Comparison of ENCODE assay signal across 12 cellular contexts in the genomic region with DNA sequence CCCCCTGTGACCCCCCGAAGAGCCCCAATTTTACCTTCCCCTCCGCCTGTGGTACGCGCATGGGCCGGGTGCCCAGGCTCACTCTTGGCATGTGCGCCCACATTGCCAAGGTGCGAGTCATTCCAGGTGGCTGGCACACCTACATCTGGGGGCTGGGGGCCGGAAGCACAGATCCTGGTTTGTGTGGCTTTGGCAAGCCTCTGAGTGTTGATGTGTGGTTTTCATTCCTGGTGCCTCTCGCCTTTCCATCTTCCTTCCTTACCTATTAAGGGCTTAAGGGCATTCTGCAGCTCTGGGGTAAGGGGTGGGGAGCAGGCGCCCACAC. TPM values are rescaled to one million over a fixed set of nuclear protein-coding genes. Genes with fewer than 3 reads are reported as not detected.
A peak's percentile ranks its signal among the peaks of the same experiment; 100 is the strongest.
DNase-seq lines count a peak whose midpoint lies in the region; ATAC-seq and TF ChIP-seq lines count a peak whose summit lies in the region.
"Had no signal": no experiment of that assay in that cellular context is flagged by ENCODE, and none has a peak within 500 bp of the region (broad histone marks: within the 10 kb centered on the region; RNA-seq: fewer than 3 reads in every experiment).

No MANE protein-coding gene starts in this region.

- H3K36me3 Mint-ChIP-seq in CD8-positive, alpha-beta T cell, result peaks cover 4% of the 10 kb centered on the region
- peaks cover 0 to 13% (median 10%) of the 10 kb centered on the region in 5 donors for H3K36me3 Mint-ChIP-seq in naive thymus-derived CD4-positive, alpha-beta T cell

- peaks cover 52% of the 10 kb centered on the region for H3K27me3 Mint-ChIP-seq in CD8-positive, alpha-beta T cell (ENCODE audit: low read depth)
- peaks cover 25 to 84% (median 47%) of the 10 kb centered on the region in 5 donors for H3K27me3 Mint-ChIP-seq in naive thymus-derived CD4-positive, alpha-beta T cell

- intact Hi-C loops in CD8-positive, alpha-beta T cell (cut with DNase I, micrococcal nuclease), result loop anchor here in 1 of 2 experiments (1.0 kb wide), 1 partner anchor 15 kb away; a partner anchor contains a TSS
- intact Hi-C loops in colonic mucosa (cut with DNase I), result no loop called here
- intact Hi-C loops in naive thymus-derived CD4-positive, alpha-beta T cell (cut with micrococcal nuclease), result loop anchor here in 1 of 2 donors (1.0 kb wide), 1 partner anchor 10 kb away; no protein-coding TSS in a partner anchor

- H3K9me3 Mint-ChIP-seq in CD8-positive, alpha-beta T cell, result no peaks in the 10 kb centered on the region
- H3K9me3 Mint-ChIP-seq in naive thymus-derived CD4-positive, alpha-beta T cell, result peaks cover 0 to 3% (median 0%) of the 10 kb centered on the region in 11 donors
- H3K9me3 Mint-ChIP-seq: activated naive CD8-positive, alpha-beta T cell treated with anti-CD3 and anti-CD28 coated beads, Interleukin-2, amount 10 ng/mL, durations not matched to agents 7 days and 5 days had no signal

- no peaks in the 10 kb centered on the region for H3K36me3 ChIP-seq in CD8-positive, alpha-beta T cell (ENCODE audit: insufficient read depth, low read length)
- H3K36me3 ChIP-seq in HUES64 (ENCODE audit: insufficient read depth, low read length) (no peaks in the 10 kb centered on the region), colonic mucosa (no peaks in the 10 kb centered on the region)
- no peaks in the 10 kb centered on the region for H3K36me3 ChIP-seq in naive thymus-derived CD4-positive, alpha-beta T cell (ENCODE audit: control insufficient read depth in 2 of 3, insufficient read depth in 3 of 3, low read length in 3 of 3)

- H3K27ac Mint-ChIP-seq in CD8-positive, alpha-beta T cell, result no peak overlapping the region
- peak overlapping the region in 2 of 9 donors; percentile 1 to 56 for H3K27ac Mint-ChIP-seq in naive thymus-derived CD4-positive, alpha-beta T cell

- CTCF ChIA-PET in CD8-positive, alpha-beta T cell (lab: Charles Lee), result interaction anchor here (1.1 to 2.9 kb wide), 3 partner anchors 10 to 422 kb away, joined by 3 to 12 read pairs (median 5); a partner anchor contains a TSS
- CTCF ChIA-PET in naive thymus-derived CD4-positive, alpha-beta T cell (lab: Charles Lee), result interaction anchor here (0.5 to 0.8 kb wide), 3 partner anchors 48 to 190 kb away, joined by 3 to 6 read pairs (median 3); no protein-coding TSS in a partner anchor

- ATAC-seq in CD8-positive, alpha-beta T cell, result no peak
- no peak for ATAC-seq in naive thymus-derived CD4-positive, alpha-beta T cell

- H3K4me1 Mint-ChIP-seq in CD8-positive, alpha-beta T cell (ENCODE audit: low read depth), result peaks cover 36% of the 10 kb centered on the region
- H3K4me1 Mint-ChIP-seq in naive thymus-derived CD4-positive, alpha-beta T cell, result peaks cover 35 to 56% (median 53%) of the 10 kb centered on the region in 7 donors

- H3K27ac ChIP-seq in CD8-positive, alpha-beta T cell (ENCODE audit: low read depth, low read length), result no peak overlapping the region
- H3K27ac ChIP-seq in HUES64 (ENCODE audit: low read depth, low read length), result no peak overlapping the region
- H3K27ac ChIP-seq in colonic mucosa, result no peak overlapping the region
- no peak overlapping the region for H3K27ac ChIP-seq in naive thymus-derived CD4-positive, alpha-beta T cell (ENCODE audit: low read depth, low read length)

- H3K4me3 ChIP-seq in CD8-positive, alpha-beta T cell (ENCODE audit: low read depth, low read length), result no peak overlapping the region
- H3K4me3 ChIP-seq in HUES64 (ENCODE audit: low read length), result peak overlapping the region; percentile 59; the same call in 1 of the 2 replicates
- H3K4me3 ChIP-seq in colonic mucosa, result no peak overlapping the region
- no peak overlapping the region for H3K4me3 ChIP-seq in naive thymus-derived CD4-positive, alpha-beta T cell (ENCODE audit: low read length)

- 42% methylated on average over 9 of the region's 10 CpGs for WGBS in HUES64

- H3K9ac ChIP-seq in HUES64 (ENCODE audit: low read depth, low read length), result no peak overlapping the region
- H3K9ac ChIP-seq in colonic mucosa (ENCODE audit: low read depth in 2 of 2, low read length in 2 of 2), result peak overlapping the region in 1 of 2 donors; percentile 51

- peaks cover 33% of the 10 kb centered on the region for H3K27me3 ChIP-seq in CD8-positive, alpha-beta T cell (ENCODE audit: insufficient read depth, low read length)
- H3K27me3 ChIP-seq in HUES64 (ENCODE audit: insufficient read depth, low read length) (peaks cover 93% of the 10 kb centered on the region), colonic mucosa (peaks cover 30% of the 10 kb centered on the region)
- peaks cover 0 to 12% of the 10 kb centered on the region in 2 donors for H3K27me3 ChIP-seq in naive thymus-derived CD4-positive, alpha-beta T cell (ENCODE audit: control insufficient read depth in 2 of 2, insufficient read depth in 2 of 2, low read length in 2 of 2)

- no peak for TF ChIP-seq CTCF in CD8-positive, alpha-beta T cell (IDR thresholded peaks at IDR 0.05)
- TF ChIP-seq CTCF in colonic mucosa (IDR thresholded peaks at IDR 0.05), result peak; percentile 33

- POLR2A ChIA-PET in CD8-positive, alpha-beta T cell (lab: Charles Lee), result interaction anchor here (4.4 kb wide), 1 partner anchor 15 kb away, joined by 11 read pairs; a partner anchor contains a TSS
- POLR2A ChIA-PET in naive thymus-derived CD4-positive, alpha-beta T cell (lab: Charles Lee), result no interaction called here

- H3K4me1 ChIP-seq in CD8-positive, alpha-beta T cell (ENCODE audit: insufficient read depth, low read length), result peaks cover 38% of the 10 kb centered on the region
- H3K4me1 ChIP-seq in HUES64 (ENCODE audit: insufficient read depth, low read length), result 0 out of 2 replicates have a peak, but pooled peaks cover 5% of the 10 kb centered on the region
- peaks cover 6% of the 10 kb centered on the region for H3K4me1 ChIP-seq in colonic mucosa
- peaks cover 14 to 39% of the 10 kb centered on the region in 2 donors for H3K4me1 ChIP-seq in naive thymus-derived CD4-positive, alpha-beta T cell (ENCODE audit: control insufficient read depth in 2 of 2, insufficient read depth in 2 of 2, low read length in 2 of 2)

- no peak for DNase-seq in CD8-positive, alpha-beta T cell
- DNase-seq in colonic mucosa (no peak), HCEC 1CT (no peak), MV-4-11 (lab: John Stamatoyannopoulos, UW) (no peak), hepatic stellate cell (ENCODE audit: low spot score) (no peak), SKM-1 (lab: John Stamatoyannopoulos, UW; ENCODE audit: unreplicated experiment) (no peak)
- no peak for DNase-seq in naive thymus-derived CD4-positive, alpha-beta T cell
- DNase-seq: GOT3, SIG-M5 had no signal

- peak overlapping the region; percentile 72 for H3K4me3 Mint-ChIP-seq in CD8-positive, alpha-beta T cell
- H3K4me3 Mint-ChIP-seq in naive thymus-derived CD4-positive, alpha-beta T cell, result peak overlapping the region in 9 of 10 donors; percentile 73 to 89 (median 82)

- no peaks in the 10 kb centered on the region for H3K9me3 ChIP-seq in CD8-positive, alpha-beta T cell (ENCODE audit: low read length)
- no peaks in the 10 kb centered on the region for H3K9me3 ChIP-seq in HUES64 (ENCODE audit: insufficient read depth, low read depth, low read length)
- H3K9me3 ChIP-seq in colonic mucosa, result no peaks in the 10 kb centered on the region
- H3K9me3 ChIP-seq in naive thymus-derived CD4-positive, alpha-beta T cell (ENCODE audit: control insufficient read depth in 2 of 3, low read length in 3 of 3), result no peaks in the 10 kb centered on the region

RNA-seq across cellular contexts. Expression of a gene that starts 0.4 kb away (rescaled TPM):
- not detected for total RNA-seq in CD8-positive, alpha-beta T cell
- 0.20 TPM for polyA plus RNA-seq in HUES64 (2013, experiment 1 of 2)
- 0.19 TPM for polyA plus RNA-seq in HUES64 (2013, experiment 2 of 2)
- 1 to 10 TPM in 1 of 2 donors, under 1 TPM in 1; 0.93 to 1.6 TPM for total RNA-seq in colonic mucosa
- not detected for total RNA-seq in naive thymus-derived CD4-positive, alpha-beta T cell
- under 1 TPM in 1 of 2 donors, not detected in 1; 0.33 TPM for polyA plus RNA-seq in naive thymus-derived CD4-positive, alpha-beta T cell
- total RNA-seq: activated naive CD8-positive, alpha-beta T cell treated with anti-CD3 and anti-CD28 coated beads, Interleukin-2, amount 10 ng/mL, durations not matched to agents 7 days and 5 days; skeletal muscle tissue had no signal

RNA-seq across cellular contexts. Expression of a gene that starts 9.0 kb away (rescaled TPM):
- 10 to 100 TPM; 24.7 to 28.3 TPM for total RNA-seq in CD8-positive, alpha-beta T cell
- polyA plus RNA-seq in HUES64 (2013, experiment 1 of 2), result 32.2 TPM
- polyA plus RNA-seq in HUES64 (2013, experiment 2 of 2), result 39.1 TPM
- 10 to 100 TPM; 77.9 to 87.1 TPM for total RNA-seq in colonic mucosa
- 10 to 100 TPM; 49.4 to 67.1 (median 62.7) TPM for total RNA-seq in naive thymus-derived CD4-positive, alpha-beta T cell
- 100 to 1,000 TPM; 112 to 113 TPM for polyA plus RNA-seq in naive thymus-derived CD4-positive, alpha-beta T cell

RNA-seq across cellular contexts. Expression of a gene that starts 14.9 kb away (rescaled TPM):
- total RNA-seq in CD8-positive, alpha-beta T cell, result 10 to 100 TPM; 26.6 to 30.7 TPM
- 29.1 TPM for polyA plus RNA-seq in HUES64 (2013, experiment 1 of 2)
- polyA plus RNA-seq in HUES64 (2013, experiment 2 of 2), result 28.7 TPM
- total RNA-seq in colonic mucosa, result 10 to 100 TPM; 33.2 to 38.4 TPM
- 10 to 100 TPM; 27.3 to 66.8 (median 45.0) TPM for total RNA-seq in naive thymus-derived CD4-positive, alpha-beta T cell
- 100 to 1,000 TPM in 1 of 2 donors, 10 to 100 TPM in 1; 89.2 to 128 TPM for polyA plus RNA-seq in naive thymus-derived CD4-positive, alpha-beta T cell

RNA-seq across cellular contexts. Expression of a gene that starts 36.9 kb away (rescaled TPM):
- total RNA-seq in CD8-positive, alpha-beta T cell, result not detected
- polyA plus RNA-seq in HUES64 (2013, experiment 1 of 2), result not detected
- polyA plus RNA-seq in HUES64 (2013, experiment 2 of 2), result not detected
- total RNA-seq in colonic mucosa, result 10 to 100 TPM; 44.4 to 51.2 TPM
- under 1 TPM in 2 of 5 experiments, not detected in 3; 0.32 TPM for total RNA-seq in naive thymus-derived CD4-positive, alpha-beta T cell
- under 1 TPM in 1 of 2 donors, not detected in 1; 0.59 TPM for polyA plus RNA-seq in naive thymus-derived CD4-positive, alpha-beta T cell
- total RNA-seq: activated naive CD8-positive, alpha-beta T cell treated with anti-CD3 and anti-CD28 coated beads, Interleukin-2, amount 10 ng/mL, durations not matched to agents 7 days and 5 days; skeletal muscle tissue had no signal

RNA-seq across cellular contexts. Expression of a gene that starts 60.0 kb away (rescaled TPM):
- total RNA-seq in CD8-positive, alpha-beta T cell, result not detected
- not detected for polyA plus RNA-seq in HUES64 (2013, experiment 1 of 2)
- polyA plus RNA-seq in HUES64 (2013, experiment 2 of 2), result not detected
- 10 to 100 TPM; 10.7 to 17.0 TPM for total RNA-seq in colonic mucosa
- not detected for total RNA-seq in naive thymus-derived CD4-positive, alpha-beta T cell
- polyA plus RNA-seq in naive thymus-derived CD4-positive, alpha-beta T cell, result not detected
- total RNA-seq: activated naive CD8-positive, alpha-beta T cell treated with anti-CD3 and anti-CD28 coated beads, Interleukin-2, amount 10 ng/mL, durations not matched to agents 7 days and 5 days; skeletal muscle tissue had no signal
